In the genomic region with DNA sequence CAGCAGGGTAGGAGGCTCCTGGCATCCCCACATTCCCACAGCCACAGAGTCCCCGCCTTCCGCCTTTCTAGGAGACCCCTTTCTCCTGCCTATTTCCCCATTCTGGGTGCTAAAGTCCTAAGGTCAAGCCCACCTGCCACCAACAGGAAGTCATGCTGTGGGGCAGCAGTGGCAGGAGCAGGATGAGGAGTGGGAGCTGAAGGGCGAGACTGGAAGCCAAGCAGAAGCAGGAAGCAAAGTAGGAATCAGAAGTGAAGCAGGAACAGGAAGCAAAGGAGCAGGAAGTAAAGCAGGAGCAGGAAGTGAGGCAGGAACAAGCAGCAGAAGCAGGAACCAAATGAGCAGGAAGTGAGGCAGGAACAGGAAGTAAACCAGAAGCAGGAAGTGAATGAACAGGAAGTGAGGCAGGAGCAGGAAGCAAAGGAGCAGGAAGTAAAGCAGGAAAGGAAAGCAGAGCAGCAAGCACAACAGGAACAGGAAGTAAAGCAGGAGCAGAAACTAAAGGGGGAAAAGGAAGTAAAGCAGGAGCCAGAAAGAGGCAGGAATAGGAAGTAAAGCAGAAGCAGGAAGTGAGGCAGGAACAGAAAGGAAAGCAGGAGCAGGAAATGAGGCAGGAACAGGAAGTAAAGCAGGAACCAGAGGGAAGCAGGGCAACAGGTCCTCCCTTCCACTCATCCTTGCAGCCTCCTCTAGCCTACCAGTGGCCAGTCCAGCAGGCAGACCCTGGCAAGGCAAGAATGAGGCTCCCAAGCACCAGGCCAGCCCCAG, we compare ENCODE assay signal across 12 cellular contexts. TPM values are rescaled to one million over a fixed set of nuclear protein-coding genes. Genes with fewer than 3 reads are reported as not detected.
A peak's percentile ranks its signal among the peaks of the same experiment; 100 is the strongest.
DNase-seq lines count a peak whose midpoint lies in the region; ATAC-seq and TF ChIP-seq lines count a peak whose summit lies in the region.
"Had no signal": no experiment of that assay in that cellular context is flagged by ENCODE, and none has a peak within 500 bp of the region (broad histone marks: within the 10 kb centered on the region; RNA-seq: fewer than 3 reads in every experiment).

No MANE protein-coding gene starts in this region.

- H3K27ac Mint-ChIP-seq in CD4-positive, CD25-positive, alpha-beta regulatory T cell: peak overlapping the region; percentile 90 to 94 (median 94)
- peak overlapping the region; percentile 78 for H3K27ac Mint-ChIP-seq in activated CD4-positive, alpha-beta memory T cell treated with anti-CD3 and anti-CD28 coated beads, Interleukin-2, amount 10 ng/mL, durations not matched to agents 7 days and 5 days

- intact Hi-C loops in HCT116 (cut with micrococcal nuclease): no loop called here

- peak overlapping the region; percentile 62 for H3K27ac ChIP-seq in CD4-positive, CD25-positive, alpha-beta regulatory T cell (ENCODE audit: insufficient read depth, low read length, poor library complexity, severe bottlenecking)
- H3K27ac ChIP-seq in HCT116 (ENCODE audit: low read depth, low read length): peak overlapping the region; percentile 38

- RAD21 ChIA-PET in HCT116 (lab: Charles Lee; ENCODE audit: low non-redundant PET in 1 of 2, low total read pairs in 2 of 2, uncharacterized antibody in 2 of 2, unreplicated experiment in 2 of 2): no interaction called here

- TF ChIP-seq POLR2A in HCT116 (IDR thresholded peaks at IDR 0.05; ENCODE audit: borderline replicate concordance, extremely low read depth, insufficient read depth, insufficient read length): no peak

- H3K4me1 Mint-ChIP-seq in CD4-positive, CD25-positive, alpha-beta regulatory T cell: peaks cover 0 to 11% (median 7%) of the 10 kb centered on the region in 4 donors
- peaks cover 5% of the 10 kb centered on the region for H3K4me1 Mint-ChIP-seq in activated CD4-positive, alpha-beta memory T cell treated with anti-CD3 and anti-CD28 coated beads, Interleukin-2, amount 10 ng/mL, durations not matched to agents 7 days and 5 days

- H3K79me2 ChIP-seq in HCT116 (ENCODE audit: insufficient read depth, low read length): no peaks in the 10 kb centered on the region

- peak overlapping the region in 2 of 4 donors; percentile 52 to 65 for H3K4me3 Mint-ChIP-seq in CD4-positive, CD25-positive, alpha-beta regulatory T cell
- no peak overlapping the region for H3K4me3 Mint-ChIP-seq in activated CD4-positive, alpha-beta memory T cell treated with anti-CD3 and anti-CD28 coated beads, Interleukin-2, amount 10 ng/mL, durations not matched to agents 7 days and 5 days

- H3K9me3 ChIP-seq in CD4-positive, CD25-positive, alpha-beta regulatory T cell (ENCODE audit: control insufficient read depth in 2 of 2, low read length in 2 of 2): peaks cover 7 to 16% of the 10 kb centered on the region in 2 experiments
- no peaks in the 10 kb centered on the region for H3K9me3 ChIP-seq in HCT116 (ENCODE audit: control insufficient read depth in 1 of 2, insufficient read depth in 1 of 2, low read depth in 1 of 2, low read length in 2 of 2)

- TF ChIP-seq RAD21 in HCT116 (IDR thresholded peaks at IDR 0.05; ENCODE audit: low read depth): no peak

- POLR2A ChIA-PET in HCT116 (lab: Charles Lee): no interaction called here
- POLR2A ChIA-PET in activated CD4-positive, alpha-beta memory T cell treated with anti-CD3 and anti-CD28 coated beads, Interleukin-2, amount 10 ng/mL, durations not matched to agents 7 days and 5 days (lab: Charles Lee): no interaction called here

- H3K27me3 ChIP-seq in CD4-positive, CD25-positive, alpha-beta regulatory T cell (ENCODE audit: control insufficient read depth, insufficient read depth, low read length): no peaks in the 10 kb centered on the region
- H3K27me3 ChIP-seq in HCT116 (ENCODE audit: insufficient read depth, low read length): no peaks in the 10 kb centered on the region

- H3K9me2 ChIP-seq in HCT116 (ENCODE audit: insufficient read depth): no peaks in the 10 kb centered on the region

- no peaks in the 10 kb centered on the region for H3K36me3 ChIP-seq in CD4-positive, CD25-positive, alpha-beta regulatory T cell (ENCODE audit: control insufficient read depth, insufficient read depth, low read length)
- no peaks in the 10 kb centered on the region for H3K36me3 ChIP-seq in HCT116 (ENCODE audit: control insufficient read depth in 1 of 2, insufficient read depth in 2 of 2, low read length in 2 of 2)

- CTCF ChIA-PET in HCT116 (lab: Charles Lee): no interaction called here
- CTCF ChIA-PET in activated CD4-positive, alpha-beta memory T cell treated with anti-CD3 and anti-CD28 coated beads, Interleukin-2, amount 10 ng/mL, durations not matched to agents 7 days and 5 days (lab: Charles Lee): no interaction called here

- H3K9ac ChIP-seq in HCT116 (ENCODE audit: low read length): no peak overlapping the region

- peak overlapping the region; percentile 23 for H2AFZ ChIP-seq in HCT116 (ENCODE audit: low read depth, low read length, poor library complexity, severe bottlenecking)

- BruUV-seq in HCT116 (replicated peaks; lab: Mats Ljungman, UMichigan): no TSS peak

- DNase-seq in CD4-positive, CD25-positive, alpha-beta regulatory T cell: no peak
- DNase-seq in HCT116 (ENCODE audit: low read depth, low spot score) (no peak), midbrain (lab: John Stamatoyannopoulos, UW) (peak; percentile 3), superior temporal gyrus (ENCODE audit: extremely low spot score) (no peak), NCI-H2107 (lab: John Stamatoyannopoulos, UW) (no peak)
- no peak for DNase-seq in activated CD4-positive, alpha-beta memory T cell treated with anti-CD3 and anti-CD28 coated beads, Interleukin-2, amount 10 ng/mL, durations not matched to agents 7 days and 5 days
- DNase-seq: cortex of kidney; H7; Right ventricle myocardium superior; stimulated activated CD4-positive, alpha-beta T cell treated with anti-CD3 and anti-CD28 coated beads, Interleukin-15, amount 100 ng/mL, for 24 hours had no signal

- no peaks in the 10 kb centered on the region for H4K20me1 ChIP-seq in HCT116 (ENCODE audit: insufficient read depth)

- H3K27me3 Mint-ChIP-seq in CD4-positive, CD25-positive, alpha-beta regulatory T cell: no peaks in the 10 kb centered on the region
- H3K27me3 Mint-ChIP-seq in activated CD4-positive, alpha-beta memory T cell treated with anti-CD3 and anti-CD28 coated beads, Interleukin-2, amount 10 ng/mL, durations not matched to agents 7 days and 5 days: no peaks in the 10 kb centered on the region

- TF ChIP-seq CTCF in HCT116 (IDR thresholded peaks at IDR 0.05 in 2 of 3, conservative IDR thresholded peaks at IDR 0.05 in 1 of 3; ENCODE audit: borderline replicate concordance in 1 of 3, insufficient read depth in 1 of 3, low read depth in 2 of 3, low read length in 2 of 3): no peak

- peak overlapping the region; percentile 53; the same call in 1 of the 2 replicates for H3K4me2 ChIP-seq in HCT116 (ENCODE audit: low read length)

- no peak overlapping the region for H3K4me3 ChIP-seq in CD4-positive, CD25-positive, alpha-beta regulatory T cell (ENCODE audit: low read depth, low read length)
- H3K4me3 ChIP-seq in HCT116 (replicated peaks in 1 of 2; ENCODE audit: low read depth in 1 of 2, low read length in 2 of 2): peak overlapping the region; percentile 2 to 5; a peak in 2 of 4 replicates

- ATAC-seq in CD4-positive, CD25-positive, alpha-beta regulatory T cell (ENCODE audit: low read depth in 2 of 2): no peak
- ATAC-seq in HCT116 (peak; percentile 58), HG02885 (IDR thresholded peaks at IDR 0.05; ENCODE audit: poor library complexity, unreplicated experiment) (no peak), GM19467 (IDR thresholded peaks at IDR 0.05; ENCODE audit: unreplicated experiment) (no peak)

- H3K36me3 Mint-ChIP-seq in CD4-positive, CD25-positive, alpha-beta regulatory T cell: no peaks in the 10 kb centered on the region
- peaks cover 4% of the 10 kb centered on the region for H3K36me3 Mint-ChIP-seq in activated CD4-positive, alpha-beta memory T cell treated with anti-CD3 and anti-CD28 coated beads, Interleukin-2, amount 10 ng/mL, durations not matched to agents 7 days and 5 days (ENCODE audit: low read depth)

- no peaks in the 10 kb centered on the region for H3K4me1 ChIP-seq in CD4-positive, CD25-positive, alpha-beta regulatory T cell (ENCODE audit: control insufficient read depth, insufficient read depth, low read length, poor library complexity, severe bottlenecking)
- H3K4me1 ChIP-seq in HCT116 (ENCODE audit: control insufficient read depth in 1 of 2, insufficient read depth in 2 of 2, low read length in 2 of 2): peaks cover 0 to 8% of the 10 kb centered on the region in 2 experiments; a peak in 2 of 4 replicates

- H3K9me3 Mint-ChIP-seq in CD4-positive, CD25-positive, alpha-beta regulatory T cell: peaks cover 0 to 21% (median 5%) of the 10 kb centered on the region in 7 donors
- H3K9me3 Mint-ChIP-seq in activated CD4-positive, alpha-beta memory T cell treated with anti-CD3 and anti-CD28 coated beads, Interleukin-2, amount 10 ng/mL, durations not matched to agents 7 days and 5 days: peaks cover 5% of the 10 kb centered on the region

TF ChIP-seq in HCT116, 20 proteins besides CTCF, POLR2A, EP300 and RAD21:
- no peak for TF ChIP-seq TCF7L2 (IDR thresholded peaks at IDR 0.05; ENCODE audit: borderline replicate concordance, extremely low read depth, insufficient read depth, insufficient read length)
- TF ChIP-seq ELF1 (IDR thresholded peaks at IDR 0.05; ENCODE audit: borderline replicate concordance, low read depth): peak; percentile 88

RNA-seq across cellular contexts. Expression of a gene that starts 38.3 kb away (rescaled TPM):
- total RNA-seq in CD4-positive, CD25-positive, alpha-beta regulatory T cell: not detected
- not detected for polyA plus RNA-seq in CD4-positive, CD25-positive, alpha-beta regulatory T cell
- total RNA-seq in HCT116 (2021; ENCODE audit: unreplicated experiment): not detected
- 0.09 and 0.11 TPM in 2 replicates for polyA plus RNA-seq in HCT116 (2012)
- total RNA-seq in activated CD4-positive, alpha-beta memory T cell treated with anti-CD3 and anti-CD28 coated beads, Interleukin-2, amount 10 ng/mL, durations not matched to agents 7 days and 5 days: not detected
- total RNA-seq: Right ventricle myocardium superior had no signal
